In the genomic region with DNA sequence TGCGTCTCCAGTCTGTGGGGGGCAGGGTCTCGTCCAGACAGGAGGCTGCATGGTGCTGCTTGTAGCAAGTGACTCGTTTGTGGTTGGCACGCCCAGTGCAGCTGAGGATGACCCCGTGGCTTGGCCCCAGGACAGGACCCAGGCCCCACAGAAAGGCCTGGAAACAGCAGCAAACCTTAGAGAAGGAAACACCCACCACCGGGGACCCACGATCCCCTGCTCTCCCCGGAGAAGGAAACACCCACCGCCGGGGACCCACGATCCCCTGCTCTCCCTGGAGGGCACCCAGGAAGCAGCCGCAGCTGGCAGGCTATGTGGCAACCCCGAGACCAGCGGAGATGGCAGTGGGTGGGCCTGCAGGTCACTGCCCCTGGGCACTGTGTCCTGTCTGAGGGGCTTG, we compare ENCODE assay signal across 23 cellular contexts. TPM values are rescaled to one million over a fixed set of nuclear protein-coding genes. Genes with fewer than 3 reads are reported as not detected.
A peak's percentile ranks its signal among the peaks of the same experiment; 100 is the strongest.
DNase-seq lines count a peak whose midpoint lies in the region; ATAC-seq and TF ChIP-seq lines count a peak whose summit lies in the region.
"Had no signal": no experiment of that assay in that cellular context is flagged by ENCODE, and none has a peak within 500 bp of the region (broad histone marks: within the 10 kb centered on the region; RNA-seq: fewer than 3 reads in every experiment).

No MANE protein-coding gene starts in this region.

- H3K9me3 ChIP-seq in BLaER1 treated with 17β-estradiol and CSF1 and Interleukin-3, amounts not matched to agents 10 nM and 100 nM (replicated peaks in 1 of 11), result no peaks in the 10 kb centered on the region
- H3K9me3 ChIP-seq in gastroesophageal sphincter (no peaks in the 10 kb centered on the region), gastrocnemius medialis (no peaks in the 10 kb centered on the region)
- H3K9me3 ChIP-seq: adrenal gland, Caco-2, HAP-1, tibial nerve had no signal

- H3K4me1 Mint-ChIP-seq in stimulated activated naive CD8-positive, alpha-beta T cell treated with anti-CD3 and anti-CD28 coated beads, Interleukin-15, amount 100 ng/mL, for 72 hours, result peaks cover 10% of the 10 kb centered on the region

- no peak for TF ChIP-seq EP300 in gastroesophageal sphincter (IDR thresholded peaks at IDR 0.05)

- in situ Hi-C loops in gastrocnemius medialis (cut with MboI; ENCODE audit: low sequenced_read_pairs in 4 of 4), result loop anchor here in 1 of 4 donors (10.0 kb wide), 1 partner anchor 49 kb away; no protein-coding TSS in a partner anchor

- H3K4me3 ChIP-seq in BLaER1 treated with 17β-estradiol and CSF1 and Interleukin-3, amounts not matched to agents 10 nM and 100 nM, result no peak overlapping the region; a peak in 1 of 20 replicates
- H3K4me3 ChIP-seq in NB4 (ENCODE audit: low read depth, low read length), result no peak overlapping the region
- H3K4me3 ChIP-seq in gastroesophageal sphincter, result no peak overlapping the region
- no peak overlapping the region for H3K4me3 ChIP-seq in gastrocnemius medialis
- H3K4me3 ChIP-seq: adrenal gland, HAP-1, tibial nerve had no signal

- H3K4me3 Mint-ChIP-seq in stimulated activated naive CD8-positive, alpha-beta T cell treated with anti-CD3 and anti-CD28 coated beads, Interleukin-15, amount 100 ng/mL, for 72 hours, result no peak overlapping the region
- H3K4me3 Mint-ChIP-seq: activated CD4-positive, alpha-beta T cell treated with anti-CD3 and anti-CD28 coated beads, Interleukin-2, amount 10 ng/mL, durations not matched to agents 7 days and 5 days had no signal

- no peak for TF ChIP-seq CTCF in NB4 (IDR thresholded peaks at IDR 0.05; ENCODE audit: low read depth, low read length)
- no peak for TF ChIP-seq CTCF in gastroesophageal sphincter (IDR thresholded peaks at IDR 0.05)
- TF ChIP-seq CTCF in gastrocnemius medialis (IDR thresholded peaks at IDR 0.05 in 4 of 5, conservative IDR thresholded peaks at IDR 0.05 in 1 of 5), result no peak

- TF ChIP-seq POLR2A in NB4 (IDR thresholded peaks at IDR 0.05; ENCODE audit: extremely low read depth, insufficient read length), result no peak
- TF ChIP-seq POLR2A in gastroesophageal sphincter (IDR thresholded peaks at IDR 0.05), result no peak
- TF ChIP-seq POLR2A in gastrocnemius medialis (IDR thresholded peaks at IDR 0.05), result no peak

- 18 to 70% methylated on average over 2 to 3 of the region's 14 CpGs for WGBS in gastroesophageal sphincter (ENCODE audit: low coverage in 1 of 2), 2 donors

- H3K27ac ChIP-seq in BLaER1 treated with 17β-estradiol and CSF1 and Interleukin-3, amounts not matched to agents 10 nM and 100 nM, result peak overlapping the region in 8 of 11 experiments; percentile 3 to 62 (median 38); a peak in 11 of 22 replicates
- H3K27ac ChIP-seq in gastroesophageal sphincter (peak overlapping the region in 3 of 4 donors; percentile 32 to 67 (median 41)), gastrocnemius medialis (peak overlapping the region; percentile 62 to 78 (median 74))

- H3K36me3 ChIP-seq in BLaER1 treated with 17β-estradiol and CSF1 and Interleukin-3, amounts not matched to agents 10 nM and 100 nM, result peaks cover 19 to 62% (median 48%) of the 10 kb centered on the region in 11 experiments
- H3K36me3 ChIP-seq in gastroesophageal sphincter (peaks cover 0 to 55% of the 10 kb centered on the region in 2 donors), gastrocnemius medialis (peaks cover 0 to 20% of the 10 kb centered on the region in 2 donors)

- H3K27ac Mint-ChIP-seq in stimulated activated naive CD8-positive, alpha-beta T cell treated with anti-CD3 and anti-CD28 coated beads, Interleukin-15, amount 100 ng/mL, for 72 hours, result peak overlapping the region in 1 of 2 donors; percentile 89
- H3K27ac Mint-ChIP-seq: activated CD4-positive, alpha-beta T cell treated with anti-CD3 and anti-CD28 coated beads, Interleukin-2, amount 10 ng/mL, durations not matched to agents 7 days and 5 days had no signal

- H3K4me1 ChIP-seq in BLaER1 treated with 17β-estradiol and CSF1 and Interleukin-3, amounts not matched to agents 10 nM and 100 nM, result peaks cover 15 to 25% (median 22%) of the 10 kb centered on the region in 10 experiments
- H3K4me1 ChIP-seq in gastroesophageal sphincter (peaks cover 0 to 27% (median 7%) of the 10 kb centered on the region in 3 donors), gastrocnemius medialis (peaks cover 35 to 48% of the 10 kb centered on the region in 2 donors)
- H3K4me1 ChIP-seq: Caco-2, HAP-1 had no signal

- H3K9ac ChIP-seq in BLaER1 treated with 17β-estradiol and CSF1 and Interleukin-3, amounts not matched to agents 10 nM and 100 nM, result peak overlapping the region; percentile 19 to 67 (median 50); a peak in 19 of 22 replicates

- H3K9me3 Mint-ChIP-seq in stimulated activated naive CD8-positive, alpha-beta T cell treated with anti-CD3 and anti-CD28 coated beads, Interleukin-15, amount 100 ng/mL, for 72 hours, result no peaks in the 10 kb centered on the region
- H3K9me3 Mint-ChIP-seq: activated CD4-positive, alpha-beta T cell treated with anti-CD3 and anti-CD28 coated beads, Interleukin-2, amount 10 ng/mL, durations not matched to agents 7 days and 5 days; naive B cell had no signal

- no peaks in the 10 kb centered on the region for H3K27me3 ChIP-seq in BLaER1 treated with 17β-estradiol and CSF1 and Interleukin-3, amounts not matched to agents 10 nM and 100 nM
- H3K27me3 ChIP-seq in gastroesophageal sphincter (no peaks in the 10 kb centered on the region), gastrocnemius medialis (no peaks in the 10 kb centered on the region)
- H3K27me3 ChIP-seq: adrenal gland, tibial nerve had no signal

- peak overlapping the region; percentile 71 to 85 (median 80) for H3K4me2 ChIP-seq in BLaER1 treated with 17β-estradiol and CSF1 and Interleukin-3, amounts not matched to agents 10 nM and 100 nM

- intact Hi-C loops in gastrocnemius medialis (cut with DNase I; ENCODE audit: low total_unique reads), result loop anchor here (2.0 kb wide), 1 partner anchor 69 kb away; no protein-coding TSS in a partner anchor

- DNase-seq in NB4 (ENCODE audit: low read depth), result peak; percentile 34
- no peak for DNase-seq in gastrocnemius medialis
- DNase-seq in stimulated activated naive CD8-positive, alpha-beta T cell treated with anti-CD3 and anti-CD28 coated beads, Interleukin-15, amount 100 ng/mL, for 72 hours, result no peak
- DNase-seq in cerebellar cortex (ENCODE audit: low spot score), result no peak
- no peak for DNase-seq in kidney glomerular epithelial cell (lab: John Stamatoyannopoulos, UW)
- DNase-seq: activated CD4-positive, alpha-beta T cell treated with anti-CD3 and anti-CD28 coated beads, Interleukin-2, amount 10 ng/mL, durations not matched to agents 7 days and 5 days; activated naive CD4-positive, alpha-beta T cell treated with Interleukin-2 at 50 U/mL for 16 hours; activated T-cell treated with anti-CD3 and anti-CD28 coated beads, Interleukin-2, amount 50 U/mL, for 48 hours; Caco-2; cortex of kidney; DMS79 treated with DMSO at 0.1 percent for 48 hours; naive B cell; NCI-H1105; NCI-H226; NCI-H748 treated with DMSO at 0.1 percent for 48 hours; stimulated activated naive CD8-positive, alpha-beta T cell treated with anti-CD3 and anti-CD28 coated beads, Interleukin-15, Interleukin-2, amounts not matched to agents 100 U/mL and 50 U/mL, for 24 hours; T-helper 9 cell had no signal

- peaks cover 15 to 95% (median 75%) of the 10 kb centered on the region in 11 experiments; a peak in 21 of 22 replicates for H4K20me1 ChIP-seq in BLaER1 treated with 17β-estradiol and CSF1 and Interleukin-3, amounts not matched to agents 10 nM and 100 nM

- no peak for ATAC-seq in gastroesophageal sphincter
- ATAC-seq in gastrocnemius medialis, result no peak
- ATAC-seq in stimulated activated naive CD8-positive, alpha-beta T cell treated with anti-CD3 and anti-CD28 coated beads, Interleukin-15, amount 100 ng/mL, for 72 hours, result no peak
- no peak for ATAC-seq in HG02885 (IDR thresholded peaks at IDR 0.05; ENCODE audit: poor library complexity, unreplicated experiment)

- H3K27me3 Mint-ChIP-seq in stimulated activated naive CD8-positive, alpha-beta T cell treated with anti-CD3 and anti-CD28 coated beads, Interleukin-15, amount 100 ng/mL, for 72 hours, result no peaks in the 10 kb centered on the region
- H3K27me3 Mint-ChIP-seq: activated CD4-positive, alpha-beta T cell treated with anti-CD3 and anti-CD28 coated beads, Interleukin-2, amount 10 ng/mL, durations not matched to agents 7 days and 5 days; naive B cell had no signal

RNA-seq across cellular contexts. Expression of a gene that starts 8.3 kb away (rescaled TPM):
- total RNA-seq in gastroesophageal sphincter, result 1 to 10 TPM in 3 of 4 donors, under 1 TPM in 1; 0.67 to 4.2 (median 2.2) TPM
- total RNA-seq in gastrocnemius medialis, result 1 to 10 TPM in 3 of 4 donors, under 1 TPM in 1; 0.22 to 3.8 (median 1.3) TPM

RNA-seq across cellular contexts. Expression of a gene that starts 58.1 kb away (rescaled TPM):
- total RNA-seq in gastroesophageal sphincter (100 to 1,000 TPM in 1 of 4 donors, 10 to 100 TPM in 3; 69.2 to 141 (median 85.1) TPM), gastrocnemius medialis (100 to 1,000 TPM; 156 to 264 (median 201) TPM)
